In genomic region chr10:43170491-43170890, GRCh38 we compare ENCODE assay signal across 2 cellular contexts.
TF ChIP-seq lines count a peak whose summit lies in the region.

No MANE protein-coding gene starts in this region.

TF ChIP-seq in GM23338, 12 proteins besides CTCF, POLR2A, EP300 and RAD21 (continued from another document):
- no peak for TF ChIP-seq REST (IDR thresholded peaks at IDR 0.05; ENCODE audit: unreplicated experiment)
- no peak for TF ChIP-seq NANOG (IDR thresholded peaks at IDR 0.05; ENCODE audit: borderline replicate concordance)

TF ChIP-seq in liver, 16 proteins besides CTCF, POLR2A, EP300 and RAD21 (continued from another document):
- TF ChIP-seq REST (IDR thresholded peaks at IDR 0.05) (no peak), EGR1 (IDR thresholded peaks at IDR 0.05; ENCODE audit: low read depth in 2 of 2) (no peak), NR2F2 (IDR thresholded peaks at IDR 0.05) (no peak), MAX (IDR thresholded peaks at IDR 0.05) (no peak), HNF4G (IDR thresholded peaks at IDR 0.05) (no peak)
